ENCODE assay signal across 33 cellular contexts in genomic region chr3:127979473-127979872, GRCh38.
"Had no signal": no experiment of that assay in that cellular context is flagged by ENCODE, and none has a peak within 500 bp of the region (broad histone marks: within the 10 kb centered on the region; RNA-seq: fewer than 3 reads in every experiment).

No MANE protein-coding gene starts in this region.

- H3K36me3 Mint-ChIP-seq: activated naive CD4-positive, alpha-beta T cell treated with anti-CD3 and anti-CD28 coated beads, Interleukin-2, amount 10 ng/mL, durations not matched to agents 7 days and 5 days; activated naive CD4-positive, alpha-beta T cell treated with anti-CD3 and anti-CD28 coated beads, Interleukin-2, amount 50 U/mL, for 24 hours; activated naive CD4-positive, alpha-beta T cell treated with anti-CD3 and anti-CD28 coated beads, Interleukin-2, amount 50 U/mL, for 72 hours; activated naive CD8-positive, alpha-beta T cell treated with anti-CD3 and anti-CD28 coated beads for 36 hours; activated naive CD8-positive, alpha-beta T cell treated with anti-CD3 and anti-CD28 coated beads, Interleukin-2, amount 10 ng/mL, durations not matched to agents 7 days and 5 days; brain had no signal

- ATAC-seq: activated naive CD4-positive, alpha-beta T cell treated with anti-CD3 and anti-CD28 coated beads, Interleukin-2, amount 50 U/mL, for 72 hours; activated naive CD8-positive, alpha-beta T cell treated with anti-CD3 and anti-CD28 coated beads, Interleukin-2, amount 50 U/mL, for 24 hours; activated T-cell treated with anti-CD3 and anti-CD28 coated beads, Interleukin-2, amount 50 U/mL, for 4 hours; activated T-cell treated with anti-CD3 and anti-CD28 coated beads, Interleukin-2, amount 50 U/mL, for 72 hours; activated T-helper 17 cell treated with anti-CD3 and anti-CD28 coated beads, Interleukin-2, amount 50 U/mL, for 72 hours; body of pancreas had no signal

- H3K4me3 Mint-ChIP-seq: activated naive CD4-positive, alpha-beta T cell treated with anti-CD3 and anti-CD28 coated beads for 36 hours; activated naive CD4-positive, alpha-beta T cell treated with anti-CD3 and anti-CD28 coated beads, Interleukin-2, amount 10 ng/mL, durations not matched to agents 7 days and 5 days; activated naive CD4-positive, alpha-beta T cell treated with anti-CD3 and anti-CD28 coated beads, Interleukin-2, amount 50 U/mL, for 24 hours; activated naive CD8-positive, alpha-beta T cell; activated naive CD8-positive, alpha-beta T cell treated with anti-CD3 and anti-CD28 coated beads for 36 hours; activated naive CD8-positive, alpha-beta T cell treated with anti-CD3 and anti-CD28 coated beads, Interleukin-2, amount 10 ng/mL, durations not matched to agents 7 days and 5 days; activated naive CD8-positive, alpha-beta T cell treated with anti-CD3 and anti-CD28 coated beads, Interleukin-2, amount 50 U/mL, for 24 hours; activated T-cell treated with anti-CD3 and anti-CD28 coated beads, Interleukin-2, amount 50 U/mL, for 4 hours; activated T-cell treated with anti-CD3 and anti-CD28 coated beads, Interleukin-2, amount 50 U/mL, for 72 hours; activated T-helper 1 cell treated with anti-CD3 and anti-CD28 coated beads, Interleukin-12 subunit alpha, Interleukin-12 subunit beta, Interleukin-2, Interleukin-4 antibody, amounts not matched to agents 30 ng/mL and 10 ng/mL and 1 ng/mL, durations not matched to agents 14 hours and 24 hours and 36 hours; activated T-helper 17 cell treated with anti-CD3 and anti-CD28 coated beads, Interleukin-2, amount 50 U/mL, for 72 hours; brain; central memory CD8-positive, alpha-beta T cell had no signal

- H3K9me3 Mint-ChIP-seq: activated naive CD4-positive, alpha-beta T cell treated with anti-CD3 and anti-CD28 coated beads, Interleukin-2, amount 10 ng/mL, durations not matched to agents 7 days and 5 days; activated naive CD4-positive, alpha-beta T cell treated with anti-CD3 and anti-CD28 coated beads, Interleukin-2, amount 50 U/mL, for 24 hours; activated naive CD4-positive, alpha-beta T cell treated with anti-CD3 and anti-CD28 coated beads, Interleukin-2, amount 50 U/mL, for 72 hours; activated naive CD8-positive, alpha-beta T cell treated with anti-CD3 and anti-CD28 coated beads for 36 hours; activated naive CD8-positive, alpha-beta T cell treated with anti-CD3 and anti-CD28 coated beads, Interleukin-2, amount 50 U/mL, for 24 hours; activated T-helper 1 cell treated with anti-CD3 and anti-CD28 coated beads, Interleukin-12 subunit alpha, Interleukin-12 subunit beta, Interleukin-2, Interleukin-4 antibody, amounts not matched to agents 30 ng/mL and 10 ng/mL and 1 ng/mL, durations not matched to agents 14 hours and 24 hours and 36 hours; activated T-helper 17 cell treated with anti-CD3 and anti-CD28 coated beads, Interleukin-2, amount 50 U/mL, for 72 hours; activated T-helper 2 cell treated with anti-CD3 and anti-CD28 coated beads, Interferon-gamma antibody, Interleukin-2, Interleukin-4, amounts not matched to agents 10 μg/mL and 5 μg/mL and 100 μg/mL, durations not matched to agents 14 hours and 24 hours and 36 hours; central memory CD8-positive, alpha-beta T cell had no signal

- H3K27ac Mint-ChIP-seq: activated naive CD4-positive, alpha-beta T cell treated with anti-CD3 and anti-CD28 coated beads for 36 hours; activated naive CD4-positive, alpha-beta T cell treated with anti-CD3 and anti-CD28 coated beads, Interleukin-2, amount 10 ng/mL, durations not matched to agents 7 days and 5 days; activated naive CD4-positive, alpha-beta T cell treated with anti-CD3 and anti-CD28 coated beads, Interleukin-2, amount 50 U/mL, for 24 hours; activated naive CD4-positive, alpha-beta T cell treated with anti-CD3 and anti-CD28 coated beads, Interleukin-2, amount 50 U/mL, for 72 hours; activated naive CD8-positive, alpha-beta T cell; activated naive CD8-positive, alpha-beta T cell treated with anti-CD3 and anti-CD28 coated beads for 36 hours; activated naive CD8-positive, alpha-beta T cell treated with anti-CD3 and anti-CD28 coated beads, Interleukin-2, amount 10 ng/mL, durations not matched to agents 7 days and 5 days; activated naive CD8-positive, alpha-beta T cell treated with anti-CD3 and anti-CD28 coated beads, Interleukin-2, amount 50 U/mL, for 24 hours; activated T-cell treated with anti-CD3 and anti-CD28 coated beads, Interleukin-2, amount 50 U/mL, for 72 hours; activated T-helper 1 cell treated with anti-CD3 and anti-CD28 coated beads, Interleukin-12 subunit alpha, Interleukin-12 subunit beta, Interleukin-2, Interleukin-4 antibody, amounts not matched to agents 30 ng/mL and 10 ng/mL and 1 ng/mL, durations not matched to agents 14 hours and 24 hours and 36 hours; activated T-helper 17 cell treated with anti-CD3 and anti-CD28 coated beads, Interleukin-2, amount 50 U/mL, for 72 hours; activated T-helper 2 cell treated with anti-CD3 and anti-CD28 coated beads, Interferon-gamma antibody, Interleukin-2, Interleukin-4, amounts not matched to agents 10 μg/mL and 5 μg/mL and 100 μg/mL, durations not matched to agents 14 hours and 24 hours and 36 hours had no signal

- H3K4me1 Mint-ChIP-seq: activated naive CD4-positive, alpha-beta T cell treated with anti-CD3 and anti-CD28 coated beads, Interleukin-2, amount 10 ng/mL, durations not matched to agents 7 days and 5 days; activated naive CD4-positive, alpha-beta T cell treated with anti-CD3 and anti-CD28 coated beads, Interleukin-2, amount 50 U/mL, for 24 hours; activated naive CD8-positive, alpha-beta T cell treated with anti-CD3 and anti-CD28 coated beads for 36 hours; activated naive CD8-positive, alpha-beta T cell treated with anti-CD3 and anti-CD28 coated beads, Interleukin-2, amount 10 ng/mL, durations not matched to agents 7 days and 5 days; activated naive CD8-positive, alpha-beta T cell treated with anti-CD3 and anti-CD28 coated beads, Interleukin-2, amount 50 U/mL, for 24 hours; activated T-helper 17 cell treated with anti-CD3 and anti-CD28 coated beads, Interleukin-2, amount 50 U/mL, for 72 hours; brain; central memory CD8-positive, alpha-beta T cell had no signal

- DNase-seq: activated effector memory CD4-positive, alpha-beta T cell treated with anti-CD3 and anti-CD28 coated beads, Interleukin-2, amount 50 U/mL, for 16 hours; activated effector memory CD4-positive, alpha-beta T cell treated with Interleukin-2 at 50 U/mL for 16 hours; activated gamma-delta T cell; activated gamma-delta T cell treated with Interleukin-2 at 50 U/mL for 16 hours; activated naive CD4-positive, alpha-beta T cell; activated naive CD4-positive, alpha-beta T cell treated with anti-CD3 and anti-CD28 coated beads for 36 hours; activated naive CD4-positive, alpha-beta T cell treated with anti-CD3 and anti-CD28 coated beads, Interleukin-2, amount 10 ng/mL, durations not matched to agents 7 days and 5 days; activated naive CD4-positive, alpha-beta T cell treated with anti-CD3 and anti-CD28 coated beads, Interleukin-2, amount 50 U/mL, for 16 hours; activated naive CD4-positive, alpha-beta T cell treated with Interleukin-2 at 50 U/mL for 16 hours; activated naive CD8-positive, alpha-beta T cell treated with anti-CD3 and anti-CD28 coated beads for 36 hours; activated naive CD8-positive, alpha-beta T cell treated with anti-CD3 and anti-CD28 coated beads, Interleukin-2, amount 10 ng/mL, durations not matched to agents 7 days and 5 days; activated naive CD8-positive, alpha-beta T cell treated with anti-CD3 and anti-CD28 coated beads, Interleukin-2, amount 50 U/mL, for 24 hours; activated T-cell treated with anti-CD3 and anti-CD28 coated beads, Interleukin-2, amount 50 U/mL, for 4 hours; activated T-cell treated with anti-CD3 and anti-CD28 coated beads, Interleukin-2, amount 50 U/mL, for 48 hours; activated T-cell treated with anti-CD3 and anti-CD28 coated beads, Interleukin-2, amount 50 U/mL, for 72 hours; adrenal gland; amniotic stem cell; amygdala; anterior cingulate cortex; aorta; body of pancreas; brain microvascular endothelial cell; caudate nucleus; central memory CD4-positive, alpha-beta T cell; cerebellar nuclear complex had no signal
